ENCODE assay signal across 8 cellular contexts in genomic region chr3:149812606-149813366, GRCh38. TPM values are rescaled to one million over a fixed set of nuclear protein-coding genes. Genes with fewer than 3 reads are reported as not detected.
DNase-seq lines count a peak whose midpoint lies in the region; ATAC-seq and TF ChIP-seq lines count a peak whose summit lies in the region.

TSS of gene RNF13 (plus strand) at chr3:149813215. CDS start at chr3:149846027, 32,812 bp downstream.

- H2AFZ ChIP-seq in parathyroid adenoma = peak within 1 kb of the TSS; percentile 92

- peak within 1 kb of the TSS; percentile 96 for H3K9ac ChIP-seq in adipocyte (ENCODE audit: low read length)
- peak within 1 kb of the TSS; percentile 67 for H3K9ac ChIP-seq in parathyroid adenoma

- H3K4me1 ChIP-seq in adipocyte (ENCODE audit: control insufficient read depth, insufficient read depth, low read length) = peaks cover 57% of the 10 kb centered on the region
- peaks cover 4% of the 10 kb centered on the region for H3K4me1 ChIP-seq in parathyroid adenoma
- peaks cover 0 to 53% (median 15%) of the 10 kb centered on the region in 4 donors for H3K4me1 ChIP-seq in tibial artery

- H3K27me3 ChIP-seq in adipocyte (replicated peaks; ENCODE audit: control insufficient read depth, insufficient read depth, low read length) (no peaks in the 10 kb centered on the region), parathyroid adenoma (ENCODE audit: control insufficient read depth, insufficient read depth, low read length) (no peaks in the 10 kb centered on the region), tibial artery (no peaks in the 10 kb centered on the region)

- H3K4me3 ChIP-seq in adipocyte (ENCODE audit: low read length) (peak within 1 kb of the TSS; percentile 99), parathyroid adenoma (ENCODE audit: low read depth, low read length) (peak within 1 kb of the TSS; percentile 94), tibial artery (peak within 1 kb of the TSS; percentile 71 to 78)

- H3K27ac ChIP-seq in parathyroid adenoma (peak within 1 kb of the TSS; percentile 88), tibial artery (peak within 1 kb of the TSS; percentile 94 to 98)

- H3K79me2 ChIP-seq in parathyroid adenoma = peaks cover 33% of the 10 kb centered on the region

- H3K4me2 ChIP-seq in parathyroid adenoma (ENCODE audit: low read length) = peak within 1 kb of the TSS; percentile 82

- H3K36me3 ChIP-seq in adipocyte (ENCODE audit: control insufficient read depth, insufficient read depth, low read length, severe bottlenecking) (no peaks in the 10 kb centered on the region), parathyroid adenoma (ENCODE audit: control insufficient read depth, insufficient read depth, low read length) (no peaks in the 10 kb centered on the region), tibial artery (no peaks in the 10 kb centered on the region)

- intact Hi-C loops in Right ventricle myocardium superior (cut with DNase I) (no loop called here), tibial artery (cut with DNase I; ENCODE audit: low total_unique reads) (no loop called here)

- H3K9me3 ChIP-seq in adipocyte (ENCODE audit: control insufficient read depth, low read length) (no peaks in the 10 kb centered on the region), parathyroid adenoma (ENCODE audit: control insufficient read depth, low read length) (no peaks in the 10 kb centered on the region), tibial artery (no peaks in the 10 kb centered on the region)

- DNase-seq in GM13976 (ENCODE audit: low spot score) (peak; percentile 91), NCI-H1436 treated with DMSO at 0.1 percent for 48 hours (lab: John Stamatoyannopoulos, UW) (peak; percentile 80), T follicular helper cell (ENCODE audit: low read depth) (peak; percentile 87), adipocyte (ENCODE audit: low read depth) (peak; percentile 99), Right ventricle myocardium superior (peak; percentile 99), tibial artery (peak; percentile 99)

- TF ChIP-seq CTCF in GM13976 (IDR thresholded peaks at IDR 0.05; ENCODE audit: borderline replicate concordance, control extremely low read depth, extremely low read depth, insufficient read depth, missing control alignments) = no peak
- no peak for TF ChIP-seq CTCF in parathyroid adenoma (IDR thresholded peaks at IDR 0.05)
- TF ChIP-seq CTCF in tibial artery (IDR thresholded peaks at IDR 0.05) = no peak

- ATAC-seq in HG02852 (IDR thresholded peaks at IDR 0.05; ENCODE audit: unreplicated experiment) (peak; percentile 91), Right ventricle myocardium superior (ENCODE audit: poor library complexity) (peak; percentile 97)

- in situ Hi-C loops in GM13976 (cut with MboI; ENCODE audit: low sequenced_read_pairs, unreplicated experiment) = no loop called here

RNA-seq across cellular contexts. Expression of gene RNF13, which starts in this region (rescaled TPM):
- total RNA-seq in Right ventricle myocardium superior = 45.0 TPM

Comparison
In these comparisons a context has a peak if more than half of its experiments do, and no peak if none do; other contexts are left out.
1. Peak in every context shown above with its lines: DNase-seq, ATAC-seq, H3K4me3 ChIP-seq and H3K27ac ChIP-seq.